Comparison of ENCODE assay signal across 1 cellular context in the genomic region with DNA sequence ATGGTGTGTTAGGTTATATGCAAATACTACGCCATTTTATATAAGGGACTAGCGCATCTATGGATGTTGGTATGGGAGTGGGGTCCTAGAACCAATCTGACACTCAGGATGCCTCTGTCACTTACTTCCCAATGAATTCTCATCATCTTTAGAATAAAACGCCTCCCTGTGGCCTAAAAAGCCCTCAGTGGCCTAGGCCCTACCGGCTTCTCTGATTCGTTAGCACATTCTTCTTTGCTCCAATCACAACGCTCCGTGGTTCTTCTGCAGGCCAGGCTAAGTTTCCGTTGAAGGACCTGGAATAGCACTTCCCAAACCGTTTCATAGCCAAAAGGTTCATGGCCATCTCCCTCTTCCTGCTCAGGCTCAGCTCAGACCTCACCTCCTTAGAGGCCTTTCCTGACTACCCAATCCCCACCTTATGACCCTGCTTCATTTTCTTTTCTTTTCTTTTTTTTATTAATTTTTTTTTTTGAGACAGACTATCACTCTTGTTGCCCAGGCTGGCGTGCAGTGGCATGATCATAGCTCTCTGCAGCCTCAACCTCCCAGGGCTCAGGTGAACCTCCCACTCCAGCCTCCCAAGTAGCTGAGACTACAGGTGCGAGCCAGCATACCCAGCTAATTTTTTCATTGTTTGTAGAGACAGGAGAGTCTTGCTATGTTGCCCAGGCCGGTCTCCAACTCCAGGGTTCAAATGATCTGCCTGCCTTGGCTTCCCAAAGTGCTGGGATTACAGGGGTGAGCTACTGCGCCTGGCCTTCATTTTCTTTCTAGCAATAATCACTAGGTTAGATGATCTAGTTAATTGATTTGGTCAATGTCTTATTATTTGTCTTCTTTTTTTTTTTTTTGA.
TF ChIP-seq lines count a peak whose summit lies in the region.

No MANE protein-coding gene starts in this region.

TF ChIP-seq in K562, 482 proteins besides CTCF, POLR2A, EP300 and RAD21 (continued from another document and continues in another):
- TF ChIP-seq, protein P1, sequence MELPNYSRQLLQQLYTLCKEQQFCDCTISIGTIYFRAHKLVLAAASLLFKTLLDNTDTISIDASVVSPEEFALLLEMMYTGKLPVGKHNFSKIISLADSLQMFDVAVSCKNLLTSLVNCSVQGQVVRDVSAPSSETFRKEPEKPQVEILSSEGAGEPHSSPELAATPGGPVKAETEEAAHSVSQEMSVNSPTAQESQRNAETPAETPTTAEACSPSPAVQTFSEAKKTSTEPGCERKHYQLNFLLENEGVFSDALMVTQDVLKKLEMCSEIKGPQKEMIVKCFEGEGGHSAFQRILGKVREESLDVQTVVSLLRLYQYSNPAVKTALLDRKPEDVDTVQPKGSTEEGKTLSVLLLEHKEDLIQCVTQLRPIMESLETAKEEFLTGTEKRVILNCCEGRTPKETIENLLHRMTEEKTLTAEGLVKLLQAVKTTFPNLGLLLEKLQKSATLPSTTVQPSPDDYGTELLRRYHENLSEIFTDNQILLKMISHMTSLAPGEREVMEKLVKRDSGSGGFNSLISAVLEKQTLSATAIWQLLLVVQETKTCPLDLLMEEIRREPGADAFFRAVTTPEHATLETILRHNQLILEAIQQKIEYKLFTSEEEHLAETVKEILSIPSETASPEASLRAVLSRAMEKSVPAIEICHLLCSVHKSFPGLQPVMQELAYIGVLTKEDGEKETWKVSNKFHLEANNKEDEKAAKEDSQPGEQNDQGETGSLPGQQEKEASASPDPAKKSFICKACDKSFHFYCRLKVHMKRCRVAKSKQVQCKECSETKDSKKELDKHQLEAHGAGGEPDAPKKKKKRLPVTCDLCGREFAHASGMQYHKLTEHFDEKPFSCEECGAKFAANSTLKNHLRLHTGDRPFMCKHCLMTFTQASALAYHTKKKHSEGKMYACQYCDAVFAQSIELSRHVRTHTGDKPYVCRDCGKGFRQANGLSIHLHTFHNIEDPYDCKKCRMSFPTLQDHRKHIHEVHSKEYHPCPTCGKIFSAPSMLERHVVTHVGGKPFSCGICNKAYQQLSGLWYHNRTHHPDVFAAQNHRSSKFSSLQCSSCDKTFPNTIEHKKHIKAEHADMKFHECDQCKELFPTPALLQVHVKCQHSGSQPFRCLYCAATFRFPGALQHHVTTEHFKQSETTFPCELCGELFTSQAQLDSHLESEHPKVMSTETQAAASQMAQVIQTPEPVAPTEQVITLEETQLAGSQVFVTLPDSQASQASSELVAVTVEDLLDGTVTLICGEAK (IDR thresholded peaks at IDR 0.05): peak; percentile 52; the same call in 1 of the 2 replicates
- TF ChIP-seq, protein P1 (CRISPR knock-in tag; IDR thresholded peaks at IDR 0.05): no peak
- TF ChIP-seq RBM25 (IDR thresholded peaks at IDR 0.05; ENCODE audit: low read depth, low read length, severe bottlenecking): peak; percentile 68
- no peak for TF ChIP-seq NCOA2 (IDR thresholded peaks at IDR 0.05; ENCODE audit: partially characterized antibody in 2 of 2)
- peak; percentile 86; the same call in 1 of the 2 replicates for TF ChIP-seq ELF4 (CRISPR knock-in tag; IDR thresholded peaks at IDR 0.05)
- TF ChIP-seq, protein P2, sequence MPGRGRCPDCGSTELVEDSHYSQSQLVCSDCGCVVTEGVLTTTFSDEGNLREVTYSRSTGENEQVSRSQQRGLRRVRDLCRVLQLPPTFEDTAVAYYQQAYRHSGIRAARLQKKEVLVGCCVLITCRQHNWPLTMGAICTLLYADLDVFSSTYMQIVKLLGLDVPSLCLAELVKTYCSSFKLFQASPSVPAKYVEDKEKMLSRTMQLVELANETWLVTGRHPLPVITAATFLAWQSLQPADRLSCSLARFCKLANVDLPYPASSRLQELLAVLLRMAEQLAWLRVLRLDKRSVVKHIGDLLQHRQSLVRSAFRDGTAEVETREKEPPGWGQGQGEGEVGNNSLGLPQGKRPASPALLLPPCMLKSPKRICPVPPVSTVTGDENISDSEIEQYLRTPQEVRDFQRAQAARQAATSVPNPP (IDR thresholded peaks at IDR 0.05; ENCODE audit: borderline replicate concordance, insufficient read depth, insufficient read length): no peak
- peak; percentile 52 for TF ChIP-seq ZFX (CRISPR knock-in tag; IDR thresholded peaks at IDR 0.05)
- TF ChIP-seq MTA2 (IDR thresholded peaks at IDR 0.05; ENCODE audit: low read depth): 0 out of 2 replicates have a peak, but pooled peaks have one; percentile 22
- peak; percentile 30 for TF ChIP-seq KDM5B (IDR thresholded peaks at IDR 0.05; ENCODE audit: insufficient replicate concordance, low read depth, low read length)
- TF ChIP-seq MBD2 (IDR thresholded peaks at IDR 0.05; ENCODE audit: borderline replicate concordance, low read depth): peak; percentile 63; the same call in 1 of the 2 replicates
- peak; percentile 78 for TF ChIP-seq NFYB (IDR thresholded peaks at IDR 0.05; ENCODE audit: extremely low read depth, insufficient read length)
- peak; percentile 15 for TF ChIP-seq MEIS2 (IDR thresholded peaks at IDR 0.05; ENCODE audit: partially characterized antibody)
- peak; percentile 67 for TF ChIP-seq LARP7 (IDR thresholded peaks at IDR 0.05)
- TF ChIP-seq MLLT1 (IDR thresholded peaks at IDR 0.05): 0 out of 4 replicates have a peak, but pooled peaks of 1 of the 2 experiments have one; percentile 44
- TF ChIP-seq, protein P3, sequence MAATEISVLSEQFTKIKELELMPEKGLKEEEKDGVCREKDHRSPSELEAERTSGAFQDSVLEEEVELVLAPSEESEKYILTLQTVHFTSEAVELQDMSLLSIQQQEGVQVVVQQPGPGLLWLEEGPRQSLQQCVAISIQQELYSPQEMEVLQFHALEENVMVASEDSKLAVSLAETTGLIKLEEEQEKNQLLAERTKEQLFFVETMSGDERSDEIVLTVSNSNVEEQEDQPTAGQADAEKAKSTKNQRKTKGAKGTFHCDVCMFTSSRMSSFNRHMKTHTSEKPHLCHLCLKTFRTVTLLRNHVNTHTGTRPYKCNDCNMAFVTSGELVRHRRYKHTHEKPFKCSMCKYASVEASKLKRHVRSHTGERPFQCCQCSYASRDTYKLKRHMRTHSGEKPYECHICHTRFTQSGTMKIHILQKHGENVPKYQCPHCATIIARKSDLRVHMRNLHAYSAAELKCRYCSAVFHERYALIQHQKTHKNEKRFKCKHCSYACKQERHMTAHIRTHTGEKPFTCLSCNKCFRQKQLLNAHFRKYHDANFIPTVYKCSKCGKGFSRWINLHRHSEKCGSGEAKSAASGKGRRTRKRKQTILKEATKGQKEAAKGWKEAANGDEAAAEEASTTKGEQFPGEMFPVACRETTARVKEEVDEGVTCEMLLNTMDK (IDR thresholded peaks at IDR 0.05; ENCODE audit: borderline replicate concordance, insufficient read depth, low read depth, low read length, poor library complexity, severe bottlenecking): peak; percentile 89
- 0 out of 2 replicates have a peak, but pooled peaks have one; percentile 25 for TF ChIP-seq SPI1 (IDR thresholded peaks at IDR 0.05; ENCODE audit: borderline replicate concordance, low read depth, low read length)
- TF ChIP-seq ZBTB17 (CRISPR knock-in tag; IDR thresholded peaks at IDR 0.05): no peak
- 0 out of 2 replicates have a peak, but pooled peaks have one; percentile 73 for TF ChIP-seq OTX1 (CRISPR knock-in tag; IDR thresholded peaks at IDR 0.05)
- no peak for TF ChIP-seq MLX (CRISPR knock-in tag; conservative IDR thresholded peaks at IDR 0.05)
- TF ChIP-seq SUPT5H (IDR thresholded peaks at IDR 0.05): peak; percentile 57
- TF ChIP-seq ZNF707 (CRISPR knock-in tag; conservative IDR thresholded peaks at IDR 0.05): 0 out of 2 replicates have a peak, but pooled peaks have one; percentile 23
- peak; percentile 76; the same call in 1 of the 2 replicates for TF ChIP-seq NFRKB (IDR thresholded peaks at IDR 0.05; ENCODE audit: low read depth)
- no peak for TF ChIP-seq CAMTA2 (CRISPR knock-in tag; conservative IDR thresholded peaks at IDR 0.05)
- TF ChIP-seq E2F6 (IDR thresholded peaks at IDR 0.05; ENCODE audit: borderline replicate concordance in 1 of 2, extremely low read depth in 1 of 2, insufficient read depth in 1 of 2, insufficient read length in 1 of 2, low read depth in 1 of 2, low read length in 1 of 2, poor library complexity in 1 of 2, severe bottlenecking in 1 of 2): peak in 1 of 2 experiments; percentile 30
- TF ChIP-seq ARNT (IDR thresholded peaks at IDR 0.05): peak; percentile 32 to 48; a peak in 2 of 4 replicates
- TF ChIP-seq KLF10 (CRISPR knock-in tag; IDR thresholded peaks at IDR 0.05): no peak
- peak; percentile 50; the same call in 1 of the 2 replicates for TF ChIP-seq HDGF (IDR thresholded peaks at IDR 0.05)
- TF ChIP-seq PHTF2 (CRISPR knock-in tag; IDR thresholded peaks at IDR 0.05): no peak
- TF ChIP-seq RBM14 (IDR thresholded peaks at IDR 0.05; ENCODE audit: borderline replicate concordance, insufficient read depth, low read depth, low read length): no peak
- TF ChIP-seq, protein P4, sequence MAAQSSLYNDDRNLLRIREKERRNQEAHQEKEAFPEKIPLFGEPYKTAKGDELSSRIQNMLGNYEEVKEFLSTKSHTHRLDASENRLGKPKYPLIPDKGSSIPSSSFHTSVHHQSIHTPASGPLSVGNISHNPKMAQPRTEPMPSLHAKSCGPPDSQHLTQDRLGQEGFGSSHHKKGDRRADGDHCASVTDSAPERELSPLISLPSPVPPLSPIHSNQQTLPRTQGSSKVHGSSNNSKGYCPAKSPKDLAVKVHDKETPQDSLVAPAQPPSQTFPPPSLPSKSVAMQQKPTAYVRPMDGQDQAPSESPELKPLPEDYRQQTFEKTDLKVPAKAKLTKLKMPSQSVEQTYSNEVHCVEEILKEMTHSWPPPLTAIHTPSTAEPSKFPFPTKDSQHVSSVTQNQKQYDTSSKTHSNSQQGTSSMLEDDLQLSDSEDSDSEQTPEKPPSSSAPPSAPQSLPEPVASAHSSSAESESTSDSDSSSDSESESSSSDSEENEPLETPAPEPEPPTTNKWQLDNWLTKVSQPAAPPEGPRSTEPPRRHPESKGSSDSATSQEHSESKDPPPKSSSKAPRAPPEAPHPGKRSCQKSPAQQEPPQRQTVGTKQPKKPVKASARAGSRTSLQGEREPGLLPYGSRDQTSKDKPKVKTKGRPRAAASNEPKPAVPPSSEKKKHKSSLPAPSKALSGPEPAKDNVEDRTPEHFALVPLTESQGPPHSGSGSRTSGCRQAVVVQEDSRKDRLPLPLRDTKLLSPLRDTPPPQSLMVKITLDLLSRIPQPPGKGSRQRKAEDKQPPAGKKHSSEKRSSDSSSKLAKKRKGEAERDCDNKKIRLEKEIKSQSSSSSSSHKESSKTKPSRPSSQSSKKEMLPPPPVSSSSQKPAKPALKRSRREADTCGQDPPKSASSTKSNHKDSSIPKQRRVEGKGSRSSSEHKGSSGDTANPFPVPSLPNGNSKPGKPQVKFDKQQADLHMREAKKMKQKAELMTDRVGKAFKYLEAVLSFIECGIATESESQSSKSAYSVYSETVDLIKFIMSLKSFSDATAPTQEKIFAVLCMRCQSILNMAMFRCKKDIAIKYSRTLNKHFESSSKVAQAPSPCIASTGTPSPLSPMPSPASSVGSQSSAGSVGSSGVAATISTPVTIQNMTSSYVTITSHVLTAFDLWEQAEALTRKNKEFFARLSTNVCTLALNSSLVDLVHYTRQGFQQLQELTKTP (IDR thresholded peaks at IDR 0.05; ENCODE audit: low read depth in 1 of 2, partially characterized antibody in 2 of 2): peak in 1 of 2 experiments; percentile 28
- TF ChIP-seq HDAC2 (IDR thresholded peaks at IDR 0.05): peak; percentile 84; the same call in 1 of the 2 replicates
- TF ChIP-seq FOS (IDR thresholded peaks at IDR 0.05; ENCODE audit: extremely low read depth, insufficient read length): peak; percentile 82
- TF ChIP-seq ZKSCAN3 (CRISPR knock-in tag; IDR thresholded peaks at IDR 0.05): no peak
- no peak for TF ChIP-seq ZFP30 (CRISPR knock-in tag; IDR thresholded peaks at IDR 0.05; ENCODE audit: borderline replicate concordance)
- peak; percentile 32; the same call in 1 of the 2 replicates for TF ChIP-seq GTF2E2 (tag; IDR thresholded peaks at IDR 0.05)
- TF ChIP-seq DNMT1 (IDR thresholded peaks at IDR 0.05): no peak; the same call in 1 of the 2 replicates
